9 cellular contexts compared by ENCODE assay signal in genomic region chr12:132638541-132639408, GRCh38. TPM values are rescaled to one million over a fixed set of nuclear protein-coding genes. Genes with fewer than 3 reads are reported as not detected.
DNase-seq lines count a peak whose midpoint lies in the region; ATAC-seq, FAIRE-seq and TF ChIP-seq lines count a peak whose summit lies in the region.
"Had no signal": no experiment of that assay in that cellular context is flagged by ENCODE, and none has a peak within 500 bp of the region (broad histone marks: within the 10 kb centered on the region; RNA-seq: fewer than 3 reads in every experiment).

No MANE protein-coding gene starts in this region.

- peak; percentile 93 for FAIRE-seq in bronchial epithelial cell (lab: Jason Lieb, UNC)

- no peak for TF ChIP-seq POLR2A in NB4 (IDR thresholded peaks at IDR 0.05; ENCODE audit: extremely low read depth, insufficient read length)

- no peak overlapping the region for H3K4me3 ChIP-seq in NB4 (ENCODE audit: low read depth, low read length)
- no peak overlapping the region for H3K4me3 ChIP-seq in bronchial epithelial cell (ENCODE audit: low read depth, low read length)
- no peak overlapping the region for H3K4me3 ChIP-seq in lower lobe of right lung

- TF ChIP-seq CTCF in NB4 (IDR thresholded peaks at IDR 0.05; ENCODE audit: low read depth, low read length) (peak; percentile 95), bronchial epithelial cell (IDR thresholded peaks at IDR 0.05; ENCODE audit: insufficient read depth, low read length, severe bottlenecking) (peak; percentile 92), lower lobe of right lung (IDR thresholded peaks at IDR 0.05) (peak; percentile 55)

- H3K36me3 ChIP-seq in bronchial epithelial cell (ENCODE audit: control insufficient read depth, insufficient read depth, low read length), result peaks cover 16% of the 10 kb centered on the region
- H3K36me3 ChIP-seq in lower lobe of right lung, result peaks cover 92% of the 10 kb centered on the region

- H3K9me3 ChIP-seq in lower lobe of right lung, result no peaks in the 10 kb centered on the region

- H3K27me3 ChIP-seq in bronchial epithelial cell (ENCODE audit: control insufficient read depth, insufficient read depth, low read length) (no peaks in the 10 kb centered on the region), lower lobe of right lung (ENCODE audit: low read depth) (no peaks in the 10 kb centered on the region)

- ATAC-seq in lower lobe of right lung (peak; percentile 41 to 47), GM19324 (IDR thresholded peaks at IDR 0.05; ENCODE audit: low FRiP score, unreplicated experiment) (no peak), HG02623 (IDR thresholded peaks at IDR 0.05; ENCODE audit: unreplicated experiment) (no peak), HG03139 (IDR thresholded peaks at IDR 0.05; ENCODE audit: unreplicated experiment) (no peak)

- no peak overlapping the region for H3K27ac ChIP-seq in lower lobe of right lung

- H3K4me1 ChIP-seq in lower lobe of right lung, result no peaks in the 10 kb centered on the region

- intact Hi-C loops in lower lobe of right lung (cut with DNase I), result no loop called here

- DNase-seq in NCI-H2107 treated with DMSO at 0.1 percent for 48 hours (lab: John Stamatoyannopoulos, UW; ENCODE audit: unreplicated experiment) (peak; percentile 16), NCI-H2107 (lab: John Stamatoyannopoulos, UW) (no peak), NB4 (ENCODE audit: low read depth) (peak; percentile 56), bronchial epithelial cell (ENCODE audit: low read depth) (peak; percentile 44), lower lobe of right lung (no peak)

RNA-seq across cellular contexts. Expression of gene P2RX2, which starts 20.2 kb away (rescaled TPM):
- not detected in 2 replicates for total RNA-seq in bronchial epithelial cell
- total RNA-seq in lower lobe of right lung, result 0.56 TPM
- total RNA-seq: CD8-positive, alpha-beta memory T cell had no signal

RNA-seq across cellular contexts. Expression of gene LRCOL1, which starts 28.4 kb away (rescaled TPM):
- total RNA-seq in bronchial epithelial cell (not detected in 2 replicates), lower lobe of right lung (2.3 TPM)
- total RNA-seq: CD8-positive, alpha-beta memory T cell had no signal

RNA-seq across cellular contexts. Expression of gene POLE, which starts 48.4 kb away (rescaled TPM):
- total RNA-seq in bronchial epithelial cell, result 10.5 and 18.3 TPM in 2 replicates
- total RNA-seq in lower lobe of right lung, result 28.0 TPM

RNA-seq across cellular contexts. Expression of gene PXMP2, which starts 48.6 kb away (rescaled TPM):
- 12.9 and 15.1 TPM in 2 replicates for total RNA-seq in bronchial epithelial cell
- total RNA-seq in lower lobe of right lung, result 16.9 TPM

Comparison
In these comparisons a context has a peak if more than half of its experiments do, and no peak if none do; other contexts are left out.
1. DNase-seq: peak in NCI-H2107 treated with DMSO at 0.1 percent for 48 hours (single experiment), NB4 (single experiment) and bronchial epithelial cell (single experiment); none in NCI-H2107 (single experiment) and lower lobe of right lung (single experiment).
2. ATAC-seq: peak in lower lobe of right lung (2 of 2); none in GM19324 (single experiment), HG02623 (single experiment) and HG03139 (single experiment).
3. Peak in every context shown above with its lines, with median percentiles within 50 percentile points of each other: CTCF ChIP-seq.